In the genomic region with DNA sequence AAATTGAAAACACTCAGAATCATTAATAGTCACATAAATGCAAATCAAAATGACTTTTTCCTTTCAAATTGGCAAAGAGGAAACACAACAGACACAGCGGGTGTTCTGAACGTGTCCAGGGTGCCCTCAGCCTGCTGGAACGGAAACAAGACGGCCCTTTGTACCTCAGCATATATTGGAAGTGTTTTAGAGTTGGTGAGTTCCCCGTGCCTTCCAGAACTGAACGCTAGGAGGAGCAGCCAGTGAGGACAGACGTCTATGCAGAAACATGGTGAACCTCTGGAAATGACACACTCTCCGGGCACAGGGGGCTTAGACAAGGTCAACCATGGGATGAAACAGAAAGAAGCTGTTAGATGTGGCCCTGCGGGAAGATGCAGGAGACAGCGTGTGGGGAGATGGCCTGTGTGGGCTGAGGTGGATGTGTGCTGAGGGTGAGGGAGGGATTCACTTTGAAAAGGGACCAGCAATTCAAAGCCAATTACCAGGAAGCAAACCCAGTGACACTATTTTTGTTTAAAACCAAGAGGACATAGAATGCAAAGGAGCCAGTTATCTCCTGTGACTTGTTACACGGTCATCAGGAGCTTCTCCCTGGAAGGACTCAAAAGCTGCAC, we compare ENCODE assay signal across 9 cellular contexts. TPM values are rescaled to one million over a fixed set of nuclear protein-coding genes. Genes with fewer than 3 reads are reported as not detected.
DNase-seq lines count a peak whose midpoint lies in the region; ATAC-seq, FAIRE-seq and TF ChIP-seq lines count a peak whose summit lies in the region.
"Had no signal": no experiment of that assay in that cellular context is flagged by ENCODE, and none has a peak within 500 bp of the region (broad histone marks: within the 10 kb centered on the region; RNA-seq: fewer than 3 reads in every experiment).

No MANE protein-coding gene starts in this region.

- intact Hi-C loops in right cardiac atrium (cut with DNase I): no loop called here

- H3K4me1 ChIP-seq in astrocyte (ENCODE audit: insufficient read depth, low read length) (no peaks in the 10 kb centered on the region), right cardiac atrium (ENCODE audit: control insufficient read depth, insufficient read depth, low read length) (no peaks in the 10 kb centered on the region)
- H3K4me1 ChIP-seq: SJSA1 had no signal

- H3K27me3 ChIP-seq in astrocyte (ENCODE audit: insufficient read depth, low read length) (peaks cover 10% of the 10 kb centered on the region), right cardiac atrium (ENCODE audit: control insufficient read depth, insufficient read depth) (no peaks in the 10 kb centered on the region)
- H3K27me3 ChIP-seq: SJSA1 had no signal

- no peaks in the 10 kb centered on the region for H3K4me1 Mint-ChIP-seq in astrocyte (ENCODE audit: low read depth, unreplicated experiment)

- peak overlapping the region; percentile 17 for H3K4me2 ChIP-seq in astrocyte (ENCODE audit: low read length)

- H2AFZ ChIP-seq in astrocyte (ENCODE audit: low read depth, low read length): peak overlapping the region; percentile 30

- H3K27ac ChIP-seq in astrocyte (ENCODE audit: low read depth, low read length): no peak overlapping the region
- H3K27ac ChIP-seq in right cardiac atrium (ENCODE audit: low read length): no peak overlapping the region
- H3K27ac ChIP-seq: SJSA1 had no signal

- no peaks in the 10 kb centered on the region for H3K36me3 ChIP-seq in astrocyte (ENCODE audit: insufficient read depth, low read length)
- H3K36me3 ChIP-seq: SJSA1 had no signal

- H3K27ac Mint-ChIP-seq in astrocyte (ENCODE audit: unreplicated experiment): no peak overlapping the region

- H3K9me3 ChIP-seq in astrocyte (ENCODE audit: insufficient read depth, low read depth, low read length) (no peaks in the 10 kb centered on the region), right cardiac atrium (ENCODE audit: control insufficient read depth, low read length) (no peaks in the 10 kb centered on the region)
- H3K9me3 ChIP-seq: SJSA1 had no signal

- 24% methylated on average over 11 of the region's 11 CpGs for WGBS in right cardiac atrium

- ATAC-seq in right cardiac atrium: peak; percentile 83 to 84
- ATAC-seq in GM18517 (IDR thresholded peaks at IDR 0.05; ENCODE audit: unreplicated experiment): no peak
- ATAC-seq in HG02588 (IDR thresholded peaks at IDR 0.05; ENCODE audit: unreplicated experiment): no peak

- no peak for FAIRE-seq in astrocyte (lab: Jason Lieb, UNC)

- H3K36me3 Mint-ChIP-seq in astrocyte (ENCODE audit: low read depth, unreplicated experiment): no peaks in the 10 kb centered on the region

- peaks cover 22% of the 10 kb centered on the region for H3K27me3 Mint-ChIP-seq in astrocyte (ENCODE audit: low read depth, unreplicated experiment)

- H4K20me1 ChIP-seq in astrocyte (ENCODE audit: insufficient read depth, low read length): no peaks in the 10 kb centered on the region

- peaks cover 5% of the 10 kb centered on the region for H3K9me3 Mint-ChIP-seq in astrocyte (ENCODE audit: unreplicated experiment)

- no peaks in the 10 kb centered on the region for H3K79me2 ChIP-seq in astrocyte (ENCODE audit: insufficient read depth, low read length)

- H3K4me3 ChIP-seq in astrocyte (ENCODE audit: insufficient read depth, low read depth, low read length): no peak overlapping the region
- no peak overlapping the region for H3K4me3 ChIP-seq in right cardiac atrium (ENCODE audit: low read length)
- H3K4me3 ChIP-seq: SJSA1 had no signal

- H3K9ac ChIP-seq in astrocyte (ENCODE audit: low read length): no peak overlapping the region

- peak; percentile 83 for TF ChIP-seq CTCF in astrocyte (IDR thresholded peaks at IDR 0.05; ENCODE audit: insufficient read depth, low read depth, low read length)

- peak; percentile 77 for DNase-seq in DMS53 treated with DMSO at 0.1 percent for 48 hours (lab: John Stamatoyannopoulos, UW; ENCODE audit: unreplicated experiment)
- peak; percentile 84 for DNase-seq in HuH-7.5 (ENCODE audit: low spot score)
- DNase-seq in SW480 (ENCODE audit: low spot score): peak; percentile 80
- DNase-seq in astrocyte (ENCODE audit: low read depth): peak; percentile 28
- DNase-seq in right cardiac atrium: peak in 2 of 3 donors; percentile 55 to 72
- DNase-seq in stimulated activated CD4-positive, alpha-beta T cell treated with anti-CD3 and anti-CD28 coated beads, Interleukin-12 subunit alpha, Interleukin-12 subunit beta, amount 100 ng/mL, for 48 hours (ENCODE audit: low read depth in 2 of 3, low spot score in 1 of 3): peak; percentile 23 to 50 (median 27)

- no peak overlapping the region for H3K4me3 Mint-ChIP-seq in astrocyte (ENCODE audit: unreplicated experiment)

RNA-seq across cellular contexts. Expression of a gene that starts 40.4 kb away (rescaled TPM):
- total RNA-seq in astrocyte (2.0 and 2.2 TPM in 2 replicates), right cardiac atrium (1 to 10 TPM in 3 of 4 donors, under 1 TPM in 1; 0.59 to 2.4 (median 1.5) TPM)
- 1.6 TPM for polyA plus RNA-seq in right cardiac atrium
- total RNA-seq: SJSA1 had no signal

Comparison
In these comparisons a context has a peak if more than half of its experiments do, and no peak if none do; other contexts are left out.
1. DNase-seq: peak in every context shown above with its lines; median percentile 84 in HuH-7.5; 80 in SW480; 77 in DMS53 treated with DMSO at 0.1 percent for 48 hours; 64 in right cardiac atrium; 28 in astrocyte; 27 in stimulated activated CD4-positive, alpha-beta T cell treated with anti-CD3 and anti-CD28 coated beads, Interleukin-12 subunit alpha, Interleukin-12 subunit beta, amount 100 ng/mL, for 48 hours.
2. ATAC-seq: peak in right cardiac atrium (2 of 2); none in GM18517 (single experiment) and HG02588 (single experiment).